In genomic region chr11:88016392-88017020, GRCh38 we compare ENCODE assay signal across 8 cellular contexts.
A peak's percentile ranks its signal among the peaks of the same experiment; 100 is the strongest.
DNase-seq lines count a peak whose midpoint lies in the region; TF ChIP-seq lines count a peak whose summit lies in the region.

No MANE protein-coding gene starts in this region.

- H3K4ac ChIP-seq in H9 (ENCODE audit: low read depth, low read length), result no peak overlapping the region

- no peak overlapping the region for H3K4me3 ChIP-seq in cardiac muscle cell

- no peaks in the 10 kb centered on the region for H3K79me2 ChIP-seq in H9 (ENCODE audit: insufficient read depth, low read length)

- no peak overlapping the region for H3K23ac ChIP-seq in H9 (ENCODE audit: insufficient read length, low read depth, low read length)

- H3K9ac ChIP-seq in H9 (ENCODE audit: extremely low read depth, insufficient read length, low read length), result no peak overlapping the region

- H3K36me3 ChIP-seq in cardiac muscle cell, result no peaks in the 10 kb centered on the region

- H3K27me3 Mint-ChIP-seq in H9 (ENCODE audit: low read depth), result no peaks in the 10 kb centered on the region

- peak; percentile 87 for TF ChIP-seq CTCF in H9 (conservative IDR thresholded peaks at IDR 0.05)
- TF ChIP-seq CTCF in cardiac muscle cell (IDR thresholded peaks at IDR 0.05; ENCODE audit: low read depth, low read length), result peak; percentile 77

- H3K18ac ChIP-seq in H9 (ENCODE audit: insufficient read length, low read depth, low read length), result no peak overlapping the region

- H3K4me2 ChIP-seq in H9 (ENCODE audit: insufficient read depth, insufficient read length, low read length), result no peak overlapping the region

- no peak overlapping the region for H3K27ac Mint-ChIP-seq in H9

- H3K27me3 ChIP-seq in H9 (ENCODE audit: insufficient read depth, low read length) (no peaks in the 10 kb centered on the region), cardiac muscle cell (no peaks in the 10 kb centered on the region)

- H2BK12ac ChIP-seq in H9 (ENCODE audit: insufficient read length, low read depth, low read length), result no peak overlapping the region

- no peak overlapping the region for H2BK20ac ChIP-seq in H9 (ENCODE audit: low read depth, low read length, poor library complexity, severe bottlenecking)

- H3K79me1 ChIP-seq in H9 (ENCODE audit: insufficient read depth, low read depth, low read length, poor library complexity, severe bottlenecking), result no peaks in the 10 kb centered on the region

- no peak overlapping the region for H3T11ph ChIP-seq in H9 (ENCODE audit: low read length)

- H3K4me1 ChIP-seq in H9 (ENCODE audit: insufficient read depth, low read length) (no peaks in the 10 kb centered on the region), cardiac muscle cell (ENCODE audit: low read depth) (no peaks in the 10 kb centered on the region)

- DNase-seq in GM04503 (ENCODE audit: low read depth), result peak; percentile 32
- DNase-seq in H9, result peak; percentile 56
- DNase-seq in LoVo (ENCODE audit: low spot score), result peak; percentile 74
- DNase-seq in RPMI8226, result peak; percentile 84
- peak; percentile 20 for DNase-seq in activated gamma-delta T cell treated with anti-CD3 and anti-CD28 coated beads, Interleukin-2, amount 50 U/mL, for 16 hours (ENCODE audit: low read depth)
- peak; percentile 83 to 90 for DNase-seq in cardiac muscle cell (ENCODE audit: low read depth in 1 of 2, low spot score in 1 of 2)
- DNase-seq in putamen (ENCODE audit: low spot score), result peak; percentile 53
- DNase-seq in GM19238 (ENCODE audit: insufficient read length, low spot score), result no peak

- no peaks in the 10 kb centered on the region for H3K36me3 Mint-ChIP-seq in H9 (ENCODE audit: insufficient read depth in 1 of 3, low read depth in 3 of 3)

- H3K23me2 ChIP-seq in H9 (ENCODE audit: insufficient read length, low read depth, low read length, poor library complexity, severe bottlenecking), result no peaks in the 10 kb centered on the region

- no peaks in the 10 kb centered on the region for H3K9me3 Mint-ChIP-seq in H9

- no peak overlapping the region for H2BK15ac ChIP-seq in H9 (ENCODE audit: low read depth, low read length)

- H4K8ac ChIP-seq in H9 (replicated peaks; ENCODE audit: insufficient read length, low read depth, low read length), result no peak overlapping the region

- no peak overlapping the region for H3K4me3 Mint-ChIP-seq in H9

- H4K91ac ChIP-seq in H9 (ENCODE audit: insufficient read length, low read depth, low read length), result no peak overlapping the region

- H3K56ac ChIP-seq in H9 (ENCODE audit: insufficient read length, low read depth, low read length), result no peak overlapping the region

- H3K4me1 Mint-ChIP-seq in H9, result peaks cover 4 to 14% of the 10 kb centered on the region in 2 experiments

- H2AK5ac ChIP-seq in H9 (ENCODE audit: insufficient read length, low read length), result no peak overlapping the region

- no peak overlapping the region for H4K5ac ChIP-seq in H9 (ENCODE audit: insufficient read length, low read depth, low read length)

- no peaks in the 10 kb centered on the region for H3K9me3 ChIP-seq in H9 (ENCODE audit: control insufficient read depth, low read depth, low read length)
- H3K9me3 ChIP-seq in cardiac muscle cell (ENCODE audit: low read depth), result no peaks in the 10 kb centered on the region

- no peak overlapping the region for H2AFZ ChIP-seq in H9 (ENCODE audit: low read length)

- WGBS in H9 (ENCODE audit: extremely low coverage, insufficient read length, low lambda C conversion rate), result no CpG with 5 or more reads among the region's 2 CpGs

- H2BK120ac ChIP-seq in H9 (ENCODE audit: low read depth, low read length, poor library complexity, severe bottlenecking), result no peak overlapping the region

- no peak overlapping the region for H3K14ac ChIP-seq in H9 (ENCODE audit: insufficient read depth, low read length)

- H2BK5ac ChIP-seq in H9 (ENCODE audit: insufficient read length, low read length), result no peak overlapping the region

- no peaks in the 10 kb centered on the region for H4K20me1 ChIP-seq in H9 (ENCODE audit: control insufficient read depth, insufficient read depth, insufficient read length)

- H3K27ac ChIP-seq in H9 (ENCODE audit: insufficient read length, low read depth, low read length) (no peak overlapping the region), cardiac muscle cell (no peak overlapping the region)
